Comparison of ENCODE assay signal across 1 cellular context in the genomic region with DNA sequence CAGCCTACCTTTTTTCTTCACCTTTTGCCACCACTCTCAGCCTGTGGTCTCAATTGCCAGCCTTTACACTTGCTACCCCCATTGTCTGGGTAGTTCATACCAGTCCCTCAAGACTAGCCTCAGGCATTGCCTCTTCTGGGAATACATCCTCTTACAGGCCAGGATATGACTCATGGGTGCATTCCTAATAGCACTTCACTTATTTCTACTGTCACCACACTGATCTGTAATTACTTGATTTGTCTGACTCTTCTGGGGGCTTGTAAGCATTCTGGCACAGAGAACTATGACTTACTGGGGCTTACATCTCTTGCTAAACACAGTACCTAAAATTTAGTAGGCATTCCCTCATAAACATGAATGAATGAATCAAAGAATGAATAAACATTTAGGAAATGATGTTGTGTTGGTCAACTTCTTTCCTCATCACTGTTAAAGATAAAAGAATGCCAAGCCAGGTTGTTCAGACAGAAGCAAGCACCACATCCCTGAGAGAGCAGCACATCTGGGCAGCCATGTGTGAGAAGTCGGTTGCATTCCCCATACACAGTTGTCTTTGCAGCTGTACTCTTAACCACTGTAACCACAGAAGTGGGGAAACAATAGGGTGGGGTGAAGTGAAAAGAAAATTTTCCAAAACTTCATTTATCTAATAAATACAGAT.
TF ChIP-seq lines count a peak whose summit lies in the region.

No MANE protein-coding gene starts in this region.

TF ChIP-seq in GM12878, 131 proteins besides CTCF, POLR2A, EP300 and RAD21 (continued from another document and continues in another):
- TF ChIP-seq, protein P1, sequence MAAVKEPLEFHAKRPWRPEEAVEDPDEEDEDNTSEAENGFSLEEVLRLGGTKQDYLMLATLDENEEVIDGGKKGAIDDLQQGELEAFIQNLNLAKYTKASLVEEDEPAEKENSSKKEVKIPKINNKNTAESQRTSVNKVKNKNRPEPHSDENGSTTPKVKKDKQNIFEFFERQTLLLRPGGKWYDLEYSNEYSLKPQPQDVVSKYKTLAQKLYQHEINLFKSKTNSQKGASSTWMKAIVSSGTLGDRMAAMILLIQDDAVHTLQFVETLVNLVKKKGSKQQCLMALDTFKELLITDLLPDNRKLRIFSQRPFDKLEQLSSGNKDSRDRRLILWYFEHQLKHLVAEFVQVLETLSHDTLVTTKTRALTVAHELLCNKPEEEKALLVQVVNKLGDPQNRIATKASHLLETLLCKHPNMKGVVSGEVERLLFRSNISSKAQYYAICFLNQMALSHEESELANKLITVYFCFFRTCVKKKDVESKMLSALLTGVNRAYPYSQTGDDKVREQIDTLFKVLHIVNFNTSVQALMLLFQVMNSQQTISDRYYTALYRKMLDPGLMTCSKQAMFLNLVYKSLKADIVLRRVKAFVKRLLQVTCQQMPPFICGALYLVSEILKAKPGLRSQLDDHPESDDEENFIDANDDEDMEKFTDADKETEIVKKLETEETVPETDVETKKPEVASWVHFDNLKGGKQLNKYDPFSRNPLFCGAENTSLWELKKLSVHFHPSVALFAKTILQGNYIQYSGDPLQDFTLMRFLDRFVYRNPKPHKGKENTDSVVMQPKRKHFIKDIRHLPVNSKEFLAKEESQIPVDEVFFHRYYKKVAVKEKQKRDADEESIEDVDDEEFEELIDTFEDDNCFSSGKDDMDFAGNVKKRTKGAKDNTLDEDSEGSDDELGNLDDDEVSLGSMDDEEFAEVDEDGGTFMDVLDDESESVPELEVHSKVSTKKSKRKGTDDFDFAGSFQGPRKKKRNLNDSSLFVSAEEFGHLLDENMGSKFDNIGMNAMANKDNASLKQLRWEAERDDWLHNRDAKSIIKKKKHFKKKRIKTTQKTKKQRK (IDR thresholded peaks at IDR 0.05; ENCODE audit: low read depth, low read length), result no peak
- TF ChIP-seq, protein P2, sequence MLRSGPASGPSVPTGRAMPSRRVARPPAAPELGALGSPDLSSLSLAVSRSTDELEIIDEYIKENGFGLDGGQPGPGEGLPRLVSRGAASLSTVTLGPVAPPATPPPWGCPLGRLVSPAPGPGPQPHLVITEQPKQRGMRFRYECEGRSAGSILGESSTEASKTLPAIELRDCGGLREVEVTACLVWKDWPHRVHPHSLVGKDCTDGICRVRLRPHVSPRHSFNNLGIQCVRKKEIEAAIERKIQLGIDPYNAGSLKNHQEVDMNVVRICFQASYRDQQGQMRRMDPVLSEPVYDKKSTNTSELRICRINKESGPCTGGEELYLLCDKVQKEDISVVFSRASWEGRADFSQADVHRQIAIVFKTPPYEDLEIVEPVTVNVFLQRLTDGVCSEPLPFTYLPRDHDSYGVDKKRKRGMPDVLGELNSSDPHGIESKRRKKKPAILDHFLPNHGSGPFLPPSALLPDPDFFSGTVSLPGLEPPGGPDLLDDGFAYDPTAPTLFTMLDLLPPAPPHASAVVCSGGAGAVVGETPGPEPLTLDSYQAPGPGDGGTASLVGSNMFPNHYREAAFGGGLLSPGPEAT (IDR thresholded peaks at IDR 0.05; ENCODE audit: low read depth), result no peak; the same call in 1 of the 2 replicates
- TF ChIP-seq RCOR1 (conservative IDR thresholded peaks at IDR 0.05; ENCODE audit: low read depth, low read length), result no peak
- peak in 1 of 2 experiments; percentile 31; a peak in 1 of 4 replicates for TF ChIP-seq ETV6 (conservative IDR thresholded peaks at IDR 0.05 in 1 of 2, IDR thresholded peaks at IDR 0.05 in 1 of 2; ENCODE audit: borderline replicate concordance in 1 of 2, low read depth in 1 of 2)
- peak; percentile 36; the same call in 1 of the 2 replicates for TF ChIP-seq ZNF24 (IDR thresholded peaks at IDR 0.05)
- no peak for TF ChIP-seq TAF1 (IDR thresholded peaks at IDR 0.05; ENCODE audit: borderline replicate concordance, low read depth, low read length)
- TF ChIP-seq IKZF1 (conservative IDR thresholded peaks at IDR 0.05), result peak; percentile 62
- TF ChIP-seq HDAC2 (IDR thresholded peaks at IDR 0.05), result no peak
- no peak for TF ChIP-seq STAT3 (IDR thresholded peaks at IDR 0.05; ENCODE audit: low read depth, low read length)
- 0 out of 2 replicates have a peak, but pooled peaks have one; percentile 14 for TF ChIP-seq TCF3 (IDR thresholded peaks at IDR 0.05; ENCODE audit: borderline replicate concordance, insufficient read depth, low read depth, low read length)
- peak; percentile 9 for TF ChIP-seq MEF2B (IDR thresholded peaks at IDR 0.05; ENCODE audit: partially characterized antibody, poor library complexity, severe bottlenecking)
- TF ChIP-seq BCL11A (IDR thresholded peaks at IDR 0.05; ENCODE audit: low read depth, low read length), result peak; percentile 23; the same call in 1 of the 2 replicates
- no peak for TF ChIP-seq SIX5 (IDR thresholded peaks at IDR 0.05; ENCODE audit: low read depth, low read length, severe bottlenecking)
- TF ChIP-seq BACH1 (IDR thresholded peaks at IDR 0.05; ENCODE audit: borderline replicate concordance), result no peak
- no peak for TF ChIP-seq IRF4 (IDR thresholded peaks at IDR 0.05; ENCODE audit: low read depth, low read length)
- TF ChIP-seq, protein P3, sequence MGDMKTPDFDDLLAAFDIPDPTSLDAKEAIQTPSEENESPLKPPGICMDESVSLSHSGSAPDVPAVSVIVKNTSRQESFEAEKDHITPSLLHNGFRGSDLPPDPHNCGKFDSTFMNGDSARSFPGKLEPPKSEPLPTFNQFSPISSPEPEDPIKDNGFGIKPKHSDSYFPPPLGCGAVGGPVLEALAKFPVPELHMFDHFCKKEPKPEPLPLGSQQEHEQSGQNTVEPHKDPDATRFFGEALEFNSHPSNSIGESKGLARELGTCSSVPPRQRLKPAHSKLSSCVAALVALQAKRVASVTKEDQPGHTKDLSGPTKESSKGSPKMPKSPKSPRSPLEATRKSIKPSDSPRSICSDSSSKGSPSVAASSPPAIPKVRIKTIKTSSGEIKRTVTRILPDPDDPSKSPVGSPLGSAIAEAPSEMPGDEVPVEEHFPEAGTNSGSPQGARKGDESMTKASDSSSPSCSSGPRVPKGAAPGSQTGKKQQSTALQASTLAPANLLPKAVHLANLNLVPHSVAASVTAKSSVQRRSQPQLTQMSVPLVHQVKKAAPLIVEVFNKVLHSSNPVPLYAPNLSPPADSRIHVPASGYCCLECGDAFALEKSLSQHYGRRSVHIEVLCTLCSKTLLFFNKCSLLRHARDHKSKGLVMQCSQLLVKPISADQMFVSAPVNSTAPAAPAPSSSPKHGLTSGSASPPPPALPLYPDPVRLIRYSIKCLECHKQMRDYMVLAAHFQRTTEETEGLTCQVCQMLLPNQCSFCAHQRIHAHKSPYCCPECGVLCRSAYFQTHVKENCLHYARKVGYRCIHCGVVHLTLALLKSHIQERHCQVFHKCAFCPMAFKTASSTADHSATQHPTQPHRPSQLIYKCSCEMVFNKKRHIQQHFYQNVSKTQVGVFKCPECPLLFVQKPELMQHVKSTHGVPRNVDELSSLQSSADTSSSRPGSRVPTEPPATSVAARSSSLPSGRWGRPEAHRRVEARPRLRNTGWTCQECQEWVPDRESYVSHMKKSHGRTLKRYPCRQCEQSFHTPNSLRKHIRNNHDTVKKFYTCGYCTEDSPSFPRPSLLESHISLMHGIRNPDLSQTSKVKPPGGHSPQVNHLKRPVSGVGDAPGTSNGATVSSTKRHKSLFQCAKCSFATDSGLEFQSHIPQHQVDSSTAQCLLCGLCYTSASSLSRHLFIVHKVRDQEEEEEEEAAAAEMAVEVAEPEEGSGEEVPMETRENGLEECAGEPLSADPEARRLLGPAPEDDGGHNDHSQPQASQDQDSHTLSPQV (IDR thresholded peaks at IDR 0.05), result no peak
- TF ChIP-seq NRF1 (conservative IDR thresholded peaks at IDR 0.05; ENCODE audit: low read depth, low read length), result no peak
- TF ChIP-seq CBFB (IDR thresholded peaks at IDR 0.05; ENCODE audit: low read depth), result 0 out of 2 replicates have a peak, but pooled peaks have one; percentile 26
- no peak for TF ChIP-seq LARP7 (IDR thresholded peaks at IDR 0.05)
- no peak for TF ChIP-seq BHLHE40 (IDR thresholded peaks at IDR 0.05; ENCODE audit: borderline replicate concordance in 1 of 2, low read depth in 2 of 2, low read length in 1 of 2)
- no peak for TF ChIP-seq MYB (IDR thresholded peaks at IDR 0.05; ENCODE audit: borderline replicate concordance, low read depth, low read length)
- TF ChIP-seq ASH2L (IDR thresholded peaks at IDR 0.05; ENCODE audit: borderline replicate concordance, low read depth), result no peak
- peak; percentile 31; the same call in 1 of the 2 replicates for TF ChIP-seq NFIC (IDR thresholded peaks at IDR 0.05; ENCODE audit: low read depth, low read length)
- no peak for TF ChIP-seq TARDBP (IDR thresholded peaks at IDR 0.05; ENCODE audit: borderline replicate concordance)
- no peak for TF ChIP-seq TBL1XR1 (IDR thresholded peaks at IDR 0.05; ENCODE audit: low read depth, low read length)
- TF ChIP-seq YY1 (IDR thresholded peaks at IDR 0.05; ENCODE audit: low read depth, low read length), result no peak
- no peak for TF ChIP-seq ESRRA (IDR thresholded peaks at IDR 0.05; ENCODE audit: low read length)
- no peak for TF ChIP-seq SUPT20H (IDR thresholded peaks at IDR 0.05; ENCODE audit: borderline replicate concordance, control insufficient read depth, low read depth, low read length)
- no peak for TF ChIP-seq EGR1 (IDR thresholded peaks at IDR 0.05; ENCODE audit: borderline replicate concordance in 1 of 2, low read depth in 2 of 2, low read length in 2 of 2)
- TF ChIP-seq CREB1 (IDR thresholded peaks at IDR 0.05; ENCODE audit: low read depth), result no peak
- no peak for TF ChIP-seq ZNF384 (IDR thresholded peaks at IDR 0.05; ENCODE audit: borderline replicate concordance, low read depth, low read length)
- TF ChIP-seq, protein P4, sequence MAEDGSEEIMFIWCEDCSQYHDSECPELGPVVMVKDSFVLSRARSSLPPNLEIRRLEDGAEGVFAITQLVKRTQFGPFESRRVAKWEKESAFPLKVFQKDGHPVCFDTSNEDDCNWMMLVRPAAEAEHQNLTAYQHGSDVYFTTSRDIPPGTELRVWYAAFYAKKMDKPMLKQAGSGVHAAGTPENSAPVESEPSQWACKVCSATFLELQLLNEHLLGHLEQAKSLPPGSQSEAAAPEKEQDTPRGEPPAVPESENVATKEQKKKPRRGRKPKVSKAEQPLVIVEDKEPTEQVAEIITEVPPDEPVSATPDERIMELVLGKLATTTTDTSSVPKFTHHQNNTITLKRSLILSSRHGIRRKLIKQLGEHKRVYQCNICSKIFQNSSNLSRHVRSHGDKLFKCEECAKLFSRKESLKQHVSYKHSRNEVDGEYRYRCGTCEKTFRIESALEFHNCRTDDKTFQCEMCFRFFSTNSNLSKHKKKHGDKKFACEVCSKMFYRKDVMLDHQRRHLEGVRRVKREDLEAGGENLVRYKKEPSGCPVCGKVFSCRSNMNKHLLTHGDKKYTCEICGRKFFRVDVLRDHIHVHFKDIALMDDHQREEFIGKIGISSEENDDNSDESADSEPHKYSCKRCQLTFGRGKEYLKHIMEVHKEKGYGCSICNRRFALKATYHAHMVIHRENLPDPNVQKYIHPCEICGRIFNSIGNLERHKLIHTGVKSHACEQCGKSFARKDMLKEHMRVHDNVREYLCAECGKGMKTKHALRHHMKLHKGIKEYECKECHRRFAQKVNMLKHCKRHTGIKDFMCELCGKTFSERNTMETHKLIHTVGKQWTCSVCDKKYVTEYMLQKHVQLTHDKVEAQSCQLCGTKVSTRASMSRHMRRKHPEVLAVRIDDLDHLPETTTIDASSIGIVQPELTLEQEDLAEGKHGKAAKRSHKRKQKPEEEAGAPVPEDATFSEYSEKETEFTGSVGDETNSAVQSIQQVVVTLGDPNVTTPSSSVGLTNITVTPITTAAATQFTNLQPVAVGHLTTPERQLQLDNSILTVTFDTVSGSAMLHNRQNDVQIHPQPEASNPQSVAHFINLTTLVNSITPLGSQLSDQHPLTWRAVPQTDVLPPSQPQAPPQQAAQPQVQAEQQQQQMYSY (CRISPR knock-in tag; IDR thresholded peaks at IDR 0.05), result no peak
- TF ChIP-seq RELA (IDR thresholded peaks at IDR 0.05; ENCODE audit: borderline replicate concordance, partially characterized antibody), result no peak
- TF ChIP-seq HCFC1 (IDR thresholded peaks at IDR 0.05; ENCODE audit: low read length), result no peak
- TF ChIP-seq, protein P5, sequence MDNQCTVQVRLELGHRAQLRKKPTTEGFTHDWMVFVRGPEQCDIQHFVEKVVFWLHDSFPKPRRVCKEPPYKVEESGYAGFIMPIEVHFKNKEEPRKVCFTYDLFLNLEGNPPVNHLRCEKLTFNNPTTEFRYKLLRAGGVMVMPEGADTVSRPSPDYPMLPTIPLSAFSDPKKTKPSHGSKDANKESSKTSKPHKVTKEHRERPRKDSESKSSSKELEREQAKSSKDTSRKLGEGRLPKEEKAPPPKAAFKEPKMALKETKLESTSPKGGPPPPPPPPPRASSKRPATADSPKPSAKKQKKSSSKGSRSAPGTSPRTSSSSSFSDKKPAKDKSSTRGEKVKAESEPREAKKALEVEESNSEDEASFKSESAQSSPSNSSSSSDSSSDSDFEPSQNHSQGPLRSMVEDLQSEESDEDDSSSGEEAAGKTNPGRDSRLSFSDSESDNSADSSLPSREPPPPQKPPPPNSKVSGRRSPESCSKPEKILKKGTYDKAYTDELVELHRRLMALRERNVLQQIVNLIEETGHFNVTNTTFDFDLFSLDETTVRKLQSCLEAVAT (IDR thresholded peaks at IDR 0.05), result peak; percentile 48; the same call in 1 of the 2 replicates
- TF ChIP-seq CHD1 (IDR thresholded peaks at IDR 0.05; ENCODE audit: low read depth, low read length), result no peak
- TF ChIP-seq SMC3 (IDR thresholded peaks at IDR 0.05; ENCODE audit: borderline replicate concordance, low read length), result no peak
- no peak for TF ChIP-seq SMAD1 (IDR thresholded peaks at IDR 0.05; ENCODE audit: low read depth, partially characterized antibody)
- TF ChIP-seq RUNX3 (IDR thresholded peaks at IDR 0.05; ENCODE audit: low read length), result peak; percentile 89
- TF ChIP-seq NKRF (conservative IDR thresholded peaks at IDR 0.05), result no peak
- no peak for TF ChIP-seq HSF1 (IDR thresholded peaks at IDR 0.05; ENCODE audit: low read depth, low read length)
- TF ChIP-seq MTA2 (IDR thresholded peaks at IDR 0.05; ENCODE audit: low read depth), result peak; percentile 20; the same call in 1 of the 2 replicates
